7 cellular contexts compared by ENCODE assay signal in the genomic region with DNA sequence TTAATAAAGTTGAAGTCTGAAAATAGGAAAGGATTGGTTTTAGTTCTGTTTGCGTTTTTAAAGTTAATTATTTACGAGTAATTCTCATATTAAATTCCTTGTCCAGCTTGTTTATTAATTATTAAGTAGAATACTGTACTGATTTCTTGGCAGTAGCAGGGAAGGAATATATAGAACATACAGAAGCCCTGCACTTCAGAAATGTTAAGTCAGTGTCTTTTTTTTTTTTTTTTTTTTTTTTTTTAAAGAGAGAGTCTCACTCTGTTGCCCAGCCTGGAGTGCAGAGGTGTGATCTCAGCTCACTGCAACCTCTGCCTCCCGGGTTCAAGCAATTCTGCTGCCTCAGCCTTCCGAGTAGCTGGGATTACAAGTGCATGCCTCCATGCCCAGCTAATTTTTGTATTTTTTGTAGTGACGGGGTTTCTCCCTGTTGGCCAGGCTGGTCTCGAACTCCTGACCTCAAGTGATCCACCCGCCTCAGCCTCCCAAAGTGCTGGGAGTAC. TPM values are rescaled to one million over a fixed set of nuclear protein-coding genes. Genes with fewer than 3 reads are reported as not detected.
A peak's percentile ranks its signal among the peaks of the same experiment; 100 is the strongest.
DNase-seq lines count a peak whose midpoint lies in the region; ATAC-seq, FAIRE-seq and TF ChIP-seq lines count a peak whose summit lies in the region.
"Not testable (repeated sequence)": the region's sequence is repeated elsewhere in the genome, so short reads cannot be mapped to it uniquely, and the experiment has no call there.

No MANE protein-coding gene starts in this region.

- not testable (repeated sequence) for H3F3A ChIP-seq in Loucy (ENCODE audit: low read depth)

- H3K27ac Mint-ChIP-seq in Calu3 (ENCODE audit: unreplicated experiment) (peak overlapping the region; percentile 31), natural killer cell (peak overlapping the region; percentile 40 to 53)
- not testable (repeated sequence) for H3K27ac Mint-ChIP-seq in astrocyte (ENCODE audit: unreplicated experiment)

- not testable (repeated sequence) for H3K27me3 Mint-ChIP-seq in Calu3 (ENCODE audit: unreplicated experiment); astrocyte (ENCODE audit: low read depth, unreplicated experiment); natural killer cell (ENCODE audit: low read depth in 2 of 2)

- H3K4me1 Mint-ChIP-seq in Calu3 (ENCODE audit: low read depth, unreplicated experiment) = peaks cover 23% of the 10 kb centered on the region
- H3K4me1 Mint-ChIP-seq in astrocyte (ENCODE audit: low read depth, unreplicated experiment) = peaks cover 12% of the 10 kb centered on the region
- peaks cover 43% of the 10 kb centered on the region in 2 donors for H3K4me1 Mint-ChIP-seq in natural killer cell

- CTCF ChIA-PET in Calu3 (lab: Charles Lee) = interaction anchor here (0.5 to 1.2 kb wide), 10 partner anchors 13 to 646 kb away, joined by 3 to 10 read pairs (median 4); partner anchors contain the start of genes CAMLG, DDX46, PCBD2 and TXNDC15

- not testable (repeated sequence) for H2AFZ ChIP-seq in Loucy (ENCODE audit: low read length); astrocyte (ENCODE audit: low read depth, low read length)

- not testable (repeated sequence) for BruUV-seq in Calu3 (replicated peaks; lab: Mats Ljungman, UMichigan)

- H3K36me3 Mint-ChIP-seq in Calu3 (ENCODE audit: insufficient read depth, unreplicated experiment) = peaks cover 89% of the 10 kb centered on the region
- H3K36me3 Mint-ChIP-seq in astrocyte (ENCODE audit: low read depth, unreplicated experiment); natural killer cell: not testable (repeated sequence)

- H3K9me2 ChIP-seq in Loucy (replicated peaks; ENCODE audit: low read depth, low read length) = not testable (repeated sequence)

- H3K4me3 ChIP-seq in Loucy (ENCODE audit: low read length, poor library complexity, severe bottlenecking) = peak overlapping the region; percentile 21
- H3K4me3 ChIP-seq in astrocyte (ENCODE audit: insufficient read depth, low read depth, low read length); cardiac muscle cell: not testable (repeated sequence)

- H3K9me3 Mint-ChIP-seq in Calu3 (ENCODE audit: low read depth, unreplicated experiment); astrocyte (ENCODE audit: unreplicated experiment); natural killer cell: not testable (repeated sequence)

- peaks cover 60% of the 10 kb centered on the region for H3K79me2 ChIP-seq in Loucy (ENCODE audit: insufficient read depth, low read length)
- H3K79me2 ChIP-seq in astrocyte (ENCODE audit: insufficient read depth, low read length) = peaks cover 82% of the 10 kb centered on the region

- peak overlapping the region; percentile 56 for H3K4me2 ChIP-seq in Loucy (ENCODE audit: low read depth, low read length, poor library complexity, severe bottlenecking)
- peak overlapping the region; percentile 45 for H3K4me2 ChIP-seq in astrocyte (ENCODE audit: low read length)

- not testable (repeated sequence) for TF ChIP-seq CTCF in Calu3 (IDR thresholded peaks at IDR 0.05; ENCODE audit: unreplicated experiment); Loucy (conservative IDR thresholded peaks at IDR 0.05; ENCODE audit: low read length); VCaP (conservative IDR thresholded peaks at IDR 0.05); astrocyte (IDR thresholded peaks at IDR 0.05; ENCODE audit: insufficient read depth, low read depth, low read length); cardiac muscle cell (IDR thresholded peaks at IDR 0.05; ENCODE audit: low read depth, low read length); natural killer cell (IDR thresholded peaks at IDR 0.05)

- not testable (repeated sequence) for DNase-seq in Calu3; astrocyte (ENCODE audit: low read depth); cardiac muscle cell (ENCODE audit: low read depth in 1 of 2, low spot score in 1 of 2); natural killer cell
- peak; percentile 29 for DNase-seq in posterior vena cava (ENCODE audit: low spot score)

- not testable (repeated sequence) for H3K36me3 ChIP-seq in Loucy (ENCODE audit: insufficient read depth, low read length)
- H3K36me3 ChIP-seq in astrocyte (ENCODE audit: insufficient read depth, low read length) (peaks cover 17% of the 10 kb centered on the region), cardiac muscle cell (peaks cover 17% of the 10 kb centered on the region)

- ATAC-seq in natural killer cell = not testable (repeated sequence)

- H3K9ac ChIP-seq in Loucy (ENCODE audit: low read depth, low read length, poor library complexity, severe bottlenecking); astrocyte (ENCODE audit: low read length): not testable (repeated sequence)

- not testable (repeated sequence) for H3K4me1 ChIP-seq in Loucy (ENCODE audit: insufficient read depth, low read length, poor library complexity, severe bottlenecking)
- H3K4me1 ChIP-seq in astrocyte (ENCODE audit: insufficient read depth, low read length) = peaks cover 18% of the 10 kb centered on the region
- H3K4me1 ChIP-seq in cardiac muscle cell (ENCODE audit: low read depth) = peaks cover 12% of the 10 kb centered on the region

- not testable (repeated sequence) for H3K9me3 ChIP-seq in Loucy (ENCODE audit: insufficient read depth, low read depth, low read length); astrocyte (ENCODE audit: insufficient read depth, low read depth, low read length); cardiac muscle cell (ENCODE audit: low read depth)

- FAIRE-seq in astrocyte (lab: Jason Lieb, UNC) = not testable (repeated sequence)

- H4K20me1 ChIP-seq in Loucy (ENCODE audit: insufficient read depth, low read length, poor library complexity, severe bottlenecking) = not testable (repeated sequence)
- peaks cover 64% of the 10 kb centered on the region for H4K20me1 ChIP-seq in astrocyte (ENCODE audit: insufficient read depth, low read length)

- H3K4me3 Mint-ChIP-seq in Calu3 (ENCODE audit: low read depth, unreplicated experiment) = peak overlapping the region; percentile 45
- H3K4me3 Mint-ChIP-seq in astrocyte (ENCODE audit: unreplicated experiment) = peak overlapping the region; percentile 13
- not testable (repeated sequence) for H3K4me3 Mint-ChIP-seq in natural killer cell

- not testable (repeated sequence) for H3K27me3 ChIP-seq in Loucy (ENCODE audit: insufficient read depth, low read length, poor library complexity, severe bottlenecking); astrocyte (ENCODE audit: insufficient read depth, low read length); cardiac muscle cell

- H3K27ac ChIP-seq in VCaP (peak overlapping the region; percentile 97), cardiac muscle cell (peak overlapping the region; percentile 20)
- H3K27ac ChIP-seq in astrocyte (ENCODE audit: low read depth, low read length) = not testable (repeated sequence)

- intact Hi-C loops in Calu3 (cut with micrococcal nuclease; ENCODE audit: unreplicated experiment); natural killer cell (cut with micrococcal nuclease): not testable (repeated sequence)
- intact Hi-C loops in posterior vena cava (cut with DNase I) = loop anchor here in 1 of 2 donors (10.0 kb wide), 1 partner anchor 1195 kb away; no protein-coding TSS in a partner anchor

RNA-seq across cellular contexts. Expression of gene C5orf24, which starts 3.7 kb away (rescaled TPM):
- total RNA-seq in Calu3 (2022) = 59.6 and 63.4 TPM in 2 replicates
- total RNA-seq in astrocyte = 88.4 and 96.9 TPM in 2 replicates
- 57.4 and 57.9 TPM in 2 replicates for total RNA-seq in cardiac muscle cell
- polyA plus RNA-seq in cardiac muscle cell = 49.5 and 62.5 TPM in 2 replicates
- total RNA-seq in natural killer cell = 10 to 100 TPM; 42.7 to 49.8 (median 44.7) TPM
- 10 to 100 TPM; 53.1 to 58.7 TPM for total RNA-seq in posterior vena cava

RNA-seq across cellular contexts. Expression of gene TXNDC15, which starts 24.7 kb away (rescaled TPM):
- total RNA-seq in Calu3 (2022) (33.8 and 34.2 TPM in 2 replicates), astrocyte (65.6 and 72.9 TPM in 2 replicates), cardiac muscle cell (184 and 200 TPM in 2 replicates), natural killer cell (10 to 100 TPM; 36.6 to 48.3 (median 47.8) TPM), posterior vena cava (100 to 1,000 TPM in 1 of 2 donors, 10 to 100 TPM in 1; 76.7 to 103 TPM)
- polyA plus RNA-seq in cardiac muscle cell = 69.4 and 73.5 TPM in 2 replicates

RNA-seq across cellular contexts. Expression of gene PCBD2, which starts 55.4 kb away (rescaled TPM):
- total RNA-seq in Calu3 (2022) (18.1 and 18.8 TPM in 2 replicates), astrocyte (9.9 and 10.2 TPM in 2 replicates), cardiac muscle cell (6.4 and 9.8 TPM in 2 replicates), natural killer cell (10 to 100 TPM in 1 of 3 donors, 1 to 10 TPM in 2; 7.6 to 11.5 (median 7.7) TPM), posterior vena cava (1 to 10 TPM; 7.4 to 8.8 TPM)
- 13.0 and 15.3 TPM in 2 replicates for polyA plus RNA-seq in cardiac muscle cell
